15 cellular contexts compared by ENCODE assay signal in genomic region chr18:43486462-43486861, GRCh38.
DNase-seq lines count a peak whose midpoint lies in the region; ATAC-seq, FAIRE-seq and TF ChIP-seq lines count a peak whose summit lies in the region.
"Had no signal": no experiment of that assay in that cellular context is flagged by ENCODE, and none has a peak within 500 bp of the region (broad histone marks: within the 10 kb centered on the region; RNA-seq: fewer than 3 reads in every experiment).

No MANE protein-coding gene starts in this region.

- H3K4me3 ChIP-seq in HCT116 (replicated peaks in 1 of 2; ENCODE audit: low read depth in 1 of 2, low read length in 2 of 2) (no peak overlapping the region), HepG2 (replicated peaks in 1 of 3; ENCODE audit: insufficient read depth in 1 of 3, low read depth in 2 of 3, low read length in 3 of 3) (no peak overlapping the region), ovary (no peak overlapping the region)
- H3K4me3 ChIP-seq: ascending aorta, suprapubic skin had no signal

- TF ChIP-seq CTCF in HCT116 (IDR thresholded peaks at IDR 0.05 in 2 of 3, conservative IDR thresholded peaks at IDR 0.05 in 1 of 3; ENCODE audit: borderline replicate concordance in 1 of 3, insufficient read depth in 1 of 3, low read depth in 2 of 3, low read length in 2 of 3) (no peak), HepG2 (CRISPR knock-in tag; IDR thresholded peaks at IDR 0.05) (no peak), ovary (IDR thresholded peaks at IDR 0.05) (no peak)

- H3K79me2 ChIP-seq in HCT116 (ENCODE audit: insufficient read depth, low read length) = no peaks in the 10 kb centered on the region
- H3K79me2 ChIP-seq in HepG2 (ENCODE audit: insufficient read depth, low read length) = no peaks in the 10 kb centered on the region

- DNase-seq in NCI-H146 (lab: John Stamatoyannopoulos, UW) = peak; percentile 26
- no peak for DNase-seq in NCI-H146 treated with DMSO at 0.1 percent for 48 hours (lab: John Stamatoyannopoulos, UW; ENCODE audit: unreplicated experiment)
- peak; percentile 1 for DNase-seq in HCT116 (ENCODE audit: low read depth, low spot score)
- DNase-seq in SHP77 treated with DMSO at 0.1 percent for 48 hours (lab: John Stamatoyannopoulos, UW) = peak; percentile 79
- DNase-seq in HepG2 (ENCODE audit: low spot score) = no peak
- DNase-seq in hippocampal formation (lab: John Stamatoyannopoulos, UW) = no peak
- DNase-seq in ovary = no peak
- DNase-seq: ACHN; activated CD4-positive, alpha-beta T cell treated with anti-CD3 and anti-CD28 coated beads, Interleukin-2, amount 50 U/mL, for 4 hours; NCI-H526; T-helper 9 cell had no signal

- RAD21 ChIA-PET in HCT116 (lab: Charles Lee; ENCODE audit: low non-redundant PET in 1 of 2, low total read pairs in 2 of 2, uncharacterized antibody in 2 of 2, unreplicated experiment in 2 of 2) = no interaction called here

- intact Hi-C loops in HCT116 (cut with micrococcal nuclease) = no loop called here
- intact Hi-C loops in HepG2 (cut with micrococcal nuclease; ENCODE audit: unreplicated experiment) = no loop called here
- intact Hi-C loops in ovary (cut with DNase I) = no loop called here

- TF ChIP-seq RAD21 in HCT116 (IDR thresholded peaks at IDR 0.05; ENCODE audit: low read depth) (no peak), HepG2 (CRISPR knock-in tag; IDR thresholded peaks at IDR 0.05) (no peak)

- TF ChIP-seq POLR2A in HCT116 (IDR thresholded peaks at IDR 0.05; ENCODE audit: borderline replicate concordance, extremely low read depth, insufficient read depth, insufficient read length) (no peak), HepG2 (IDR thresholded peaks at IDR 0.05; ENCODE audit: insufficient read depth in 1 of 2, low read depth in 2 of 2, low read length in 2 of 2) (no peak), ovary (IDR thresholded peaks at IDR 0.05) (no peak)

- POLR2A ChIA-PET in HCT116 (lab: Charles Lee) = no interaction called here
- POLR2A ChIA-PET in HepG2 (lab: Yijun Ruan, JAX) = no interaction called here

- H3K27ac ChIP-seq in HCT116 (ENCODE audit: low read depth, low read length) = no peak overlapping the region
- no peak overlapping the region for H3K27ac ChIP-seq in HepG2 (ENCODE audit: extremely low read length, insufficient read depth, low read length)
- no peak overlapping the region for H3K27ac ChIP-seq in ovary
- H3K27ac ChIP-seq: ascending aorta, suprapubic skin had no signal

- H3K27me3 ChIP-seq in HCT116 (ENCODE audit: insufficient read depth, low read length) (no peaks in the 10 kb centered on the region), HepG2 (ENCODE audit: control insufficient read depth in 1 of 2, insufficient read depth in 2 of 2, low read length in 2 of 2) (no peaks in the 10 kb centered on the region; a peak in 1 of 5 replicates), ovary (no peaks in the 10 kb centered on the region)
- H3K27me3 ChIP-seq: ascending aorta, suprapubic skin had no signal

- no peak for FAIRE-seq in HepG2 (lab: Jason Lieb, UNC)

- no peaks in the 10 kb centered on the region for H3K9me2 ChIP-seq in HCT116 (ENCODE audit: insufficient read depth)

- H3K4me1 ChIP-seq in HCT116 (ENCODE audit: control insufficient read depth in 1 of 2, insufficient read depth in 2 of 2, low read length in 2 of 2) = no peaks in the 10 kb centered on the region
- H3K4me1 ChIP-seq in HepG2 (ENCODE audit: insufficient read depth, low read length) = peaks cover 7% of the 10 kb centered on the region; the same call in 1 of the 2 replicates
- H3K4me1 ChIP-seq in ovary (ENCODE audit: insufficient read depth) = no peaks in the 10 kb centered on the region
- H3K4me1 ChIP-seq: ascending aorta, suprapubic skin had no signal

- H2AFZ ChIP-seq in HCT116 (ENCODE audit: low read depth, low read length, poor library complexity, severe bottlenecking) = no peak overlapping the region
- no peak overlapping the region for H2AFZ ChIP-seq in HepG2 (ENCODE audit: low read length)

- 90% methylated on average over 2 of the region's 4 CpGs for WGBS in HepG2 (ENCODE audit: low lambda C conversion rate)
- WGBS in ovary, 3 donors = 80 to 95% (median 92%) methylated on average over 4 of the region's 4 CpGs

- H4K20me1 ChIP-seq in HCT116 (ENCODE audit: insufficient read depth) = no peaks in the 10 kb centered on the region
- H4K20me1 ChIP-seq in HepG2 (ENCODE audit: insufficient read depth, low read length) = no peaks in the 10 kb centered on the region

- no peak overlapping the region for H3K4me2 ChIP-seq in HCT116 (ENCODE audit: low read length)
- H3K4me2 ChIP-seq in HepG2 (ENCODE audit: low read depth, low read length) = no peak overlapping the region

- H3K36me3 ChIP-seq in HCT116 (ENCODE audit: control insufficient read depth in 1 of 2, insufficient read depth in 2 of 2, low read length in 2 of 2) (no peaks in the 10 kb centered on the region), HepG2 (replicated peaks in 1 of 2; ENCODE audit: control insufficient read depth in 1 of 2, insufficient read depth in 2 of 2, low read length in 2 of 2) (no peaks in the 10 kb centered on the region), ovary (no peaks in the 10 kb centered on the region)
- H3K36me3 ChIP-seq: ascending aorta, suprapubic skin had no signal

- TF ChIP-seq EP300 in HepG2 (IDR thresholded peaks at IDR 0.05; ENCODE audit: low read depth in 2 of 2, low read length in 2 of 2) (no peak), HepG2 (CRISPR knock-in tag; IDR thresholded peaks at IDR 0.05; ENCODE audit: borderline replicate concordance) (no peak), ovary (IDR thresholded peaks at IDR 0.05) (no peak)

- H3K9me3 ChIP-seq in HCT116 (ENCODE audit: control insufficient read depth in 1 of 2, insufficient read depth in 1 of 2, low read depth in 1 of 2, low read length in 2 of 2) (peaks cover 22% of the 10 kb centered on the region in 2 experiments; a peak in 2 of 4 replicates), HepG2 (ENCODE audit: low read length) (peaks cover 36% of the 10 kb centered on the region), ovary (no peaks in the 10 kb centered on the region)
- H3K9me3 ChIP-seq: ascending aorta, suprapubic skin had no signal

- in situ Hi-C loops in HepG2 (cut with HindIII; ENCODE audit: extremely low pct_ligation_motif_present, low pct_unique_long_range_greater_than_20kb) = no loop called here

- H3K9ac ChIP-seq in HCT116 (ENCODE audit: low read length) (no peak overlapping the region), HepG2 (ENCODE audit: insufficient read depth, low read depth, low read length) (no peak overlapping the region)

- ATAC-seq in HCT116 (no peak), HepG2 (no peak), HG02678 (IDR thresholded peaks at IDR 0.05; ENCODE audit: unreplicated experiment) (no peak)
- ATAC-seq: Right ventricle myocardium inferior had no signal

- CTCF ChIA-PET in HCT116 (lab: Charles Lee) (no interaction called here), HepG2 (lab: Yijun Ruan, JAX; ENCODE audit: low intra/inter-chr PET ratio, low total read pairs) (no interaction called here)

- BruUV-seq in HCT116 (replicated peaks; lab: Mats Ljungman, UMichigan) = no TSS peak
- no TSS peak for BruUV-seq in HepG2 (replicated peaks; lab: Mats Ljungman, UMichigan)

TF ChIP-seq in HCT116, 20 proteins besides CTCF, POLR2A, EP300 and RAD21:
- no peak for TF ChIP-seq EZH2phosphoT487 (IDR thresholded peaks at IDR 0.05; ENCODE audit: borderline replicate concordance)
- TF ChIP-seq JUND (IDR thresholded peaks at IDR 0.05) = no peak
- TF ChIP-seq ZNF274 (IDR thresholded peaks at IDR 0.05; ENCODE audit: low read depth, low read length) = no peak

TF ChIP-seq in HepG2, 621 proteins besides CTCF, POLR2A, EP300 and RAD21:
- TF ChIP-seq TOE1 (CRISPR knock-in tag; IDR thresholded peaks at IDR 0.05) (no peak), NFE2 (CRISPR knock-in tag; IDR thresholded peaks at IDR 0.05) (0 out of 2 replicates have a peak, but pooled peaks have one; percentile 38), ZNF552 (CRISPR knock-in tag; IDR thresholded peaks at IDR 0.05; ENCODE audit: borderline replicate concordance) (no peak), ZNF468 (CRISPR knock-in tag; IDR thresholded peaks at IDR 0.05) (no peak), MAFK (conservative IDR thresholded peaks at IDR 0.05 in 1 of 2, IDR thresholded peaks at IDR 0.05 in 1 of 2; ENCODE audit: low read length in 2 of 2) (0 out of 4 replicates have a peak, but pooled peaks of 1 of the 2 experiments have one; percentile 15), ZSCAN22 (CRISPR knock-in tag; IDR thresholded peaks at IDR 0.05) (no peak), TMF1 (CRISPR knock-in tag; IDR thresholded peaks at IDR 0.05; ENCODE audit: low read depth) (no peak)

Comparison
In these comparisons a context has a peak if more than half of its experiments do, and no peak if none do; other contexts are left out.
1. DNase-seq: peak in NCI-H146 (single experiment), HCT116 (single experiment) and SHP77 treated with DMSO at 0.1 percent for 48 hours (single experiment); none in NCI-H146 treated with DMSO at 0.1 percent for 48 hours (single experiment), HepG2 (single experiment), hippocampal formation (0 of 2) and ovary (0 of 5).